28 cellular contexts compared by ENCODE assay signal in the genomic region with DNA sequence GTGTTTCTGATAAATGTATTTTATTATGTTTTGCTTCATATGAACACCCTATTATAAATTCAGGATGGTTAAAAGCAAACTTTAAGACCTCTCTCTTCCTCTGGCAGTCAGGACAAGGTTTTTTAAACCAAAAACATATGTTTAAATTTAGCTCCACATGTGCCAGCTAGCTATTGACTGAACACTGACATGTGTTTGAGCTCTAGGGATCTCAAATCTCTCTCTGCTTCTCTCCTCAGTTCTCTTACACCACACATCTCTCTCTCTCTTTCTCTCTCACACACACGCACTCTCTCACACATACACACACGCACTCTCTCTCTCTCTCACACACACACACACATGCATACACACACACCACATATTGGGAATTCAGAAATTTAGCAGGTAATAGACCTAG.
"Had no signal": no experiment of that assay in that cellular context is flagged by ENCODE, and none has a peak within 500 bp of the region (broad histone marks: within the 10 kb centered on the region; RNA-seq: fewer than 3 reads in every experiment).

No MANE protein-coding gene starts in this region.

- H3K4me1 ChIP-seq: breast epithelium had no signal

- H3K36me3 Mint-ChIP-seq: activated CD4-positive, alpha-beta memory T cell treated with anti-CD3 and anti-CD28 coated beads for 36 hours; activated naive CD4-positive, alpha-beta T cell treated with anti-CD3 and anti-CD28 coated beads, Interleukin-2, amount 10 ng/mL, durations not matched to agents 7 days and 5 days had no signal

- H3K4me3 ChIP-seq: breast epithelium had no signal

- H3K9me3 ChIP-seq: breast epithelium had no signal

- H3K27ac Mint-ChIP-seq: activated CD4-positive, alpha-beta memory T cell treated with anti-CD3 and anti-CD28 coated beads for 36 hours; activated CD4-positive, alpha-beta T cell treated with anti-CD3 and anti-CD28 coated beads, Interleukin-2, amount 10 ng/mL, durations not matched to agents 7 days and 5 days; activated naive CD4-positive, alpha-beta T cell treated with anti-CD3 and anti-CD28 coated beads, Interleukin-2, amount 10 ng/mL, durations not matched to agents 7 days and 5 days; activated naive CD8-positive, alpha-beta T cell treated with anti-CD3 and anti-CD28 coated beads, Interleukin-2, amount 10 ng/mL, durations not matched to agents 7 days and 5 days; activated T-helper 17 cell treated with anti-CD3 and anti-CD28 coated beads, Interleukin-2, amount 50 U/mL, for 72 hours; IgD-negative memory B cell; T-helper 17 cell had no signal

- H3K4me3 Mint-ChIP-seq: activated CD4-positive, alpha-beta memory T cell treated with anti-CD3 and anti-CD28 coated beads for 36 hours; activated CD4-positive, alpha-beta T cell treated with anti-CD3 and anti-CD28 coated beads, Interleukin-2, amount 10 ng/mL, durations not matched to agents 7 days and 5 days; activated naive CD4-positive, alpha-beta T cell treated with anti-CD3 and anti-CD28 coated beads, Interleukin-2, amount 10 ng/mL, durations not matched to agents 7 days and 5 days; activated naive CD8-positive, alpha-beta T cell treated with anti-CD3 and anti-CD28 coated beads, Interleukin-2, amount 10 ng/mL, durations not matched to agents 7 days and 5 days; activated T-helper 17 cell treated with anti-CD3 and anti-CD28 coated beads, Interleukin-2, amount 50 U/mL, for 72 hours; IgD-negative memory B cell; T-helper 17 cell had no signal

- H3K36me3 ChIP-seq: breast epithelium had no signal

- ATAC-seq: activated T-helper 17 cell treated with anti-CD3 and anti-CD28 coated beads, Interleukin-2, amount 50 U/mL, for 72 hours; Panc1; Right ventricle myocardium inferior; T-helper 17 cell had no signal

- FAIRE-seq: TTC549 had no signal

- DNase-seq: activated CD4-positive, alpha-beta memory T cell treated with anti-CD3 and anti-CD28 coated beads for 36 hours; activated CD4-positive, alpha-beta T cell treated with anti-CD3 and anti-CD28 coated beads, Interleukin-2, amount 10 ng/mL, durations not matched to agents 7 days and 5 days; activated CD4-positive, CD25-positive, alpha-beta regulatory T cell; activated CD8-positive, alpha-beta memory T cell treated with anti-CD3 and anti-CD28 coated beads for 24 hours; activated gamma-delta T cell treated with Interleukin-2 at 50 U/mL for 16 hours; activated naive CD4-positive, alpha-beta T cell treated with anti-CD3 and anti-CD28 coated beads, Interleukin-2, amount 10 ng/mL, durations not matched to agents 7 days and 5 days; activated naive CD8-positive, alpha-beta T cell treated with anti-CD3 and anti-CD28 coated beads, Interleukin-2, amount 10 ng/mL, durations not matched to agents 7 days and 5 days; activated T-cell treated with anti-CD3 and anti-CD28 coated beads, Interleukin-2, amount 50 U/mL, for 48 hours; aorta; caudate nucleus; KG1; NCI-H1048; NCI-H1417; NCI-H2029 treated with DMSO at 0.1 percent for 48 hours; NCI-H345; NCI-H510A; NCI-H526 treated with DMSO at 0.1 percent for 48 hours; NCI-H82; OCI-M1; RPMI8226; T-helper 17 cell; T-helper 9 cell had no signal

- H3K27me3 ChIP-seq: breast epithelium had no signal

- H3K4me1 Mint-ChIP-seq: activated CD4-positive, alpha-beta T cell treated with anti-CD3 and anti-CD28 coated beads, Interleukin-2, amount 10 ng/mL, durations not matched to agents 7 days and 5 days; activated naive CD4-positive, alpha-beta T cell treated with anti-CD3 and anti-CD28 coated beads, Interleukin-2, amount 10 ng/mL, durations not matched to agents 7 days and 5 days; activated naive CD8-positive, alpha-beta T cell treated with anti-CD3 and anti-CD28 coated beads, Interleukin-2, amount 10 ng/mL, durations not matched to agents 7 days and 5 days; activated T-helper 17 cell treated with anti-CD3 and anti-CD28 coated beads, Interleukin-2, amount 50 U/mL, for 72 hours had no signal

- H3K9me3 Mint-ChIP-seq: activated CD4-positive, alpha-beta memory T cell treated with anti-CD3 and anti-CD28 coated beads for 36 hours; activated CD4-positive, alpha-beta T cell treated with anti-CD3 and anti-CD28 coated beads, Interleukin-2, amount 10 ng/mL, durations not matched to agents 7 days and 5 days; activated naive CD4-positive, alpha-beta T cell treated with anti-CD3 and anti-CD28 coated beads, Interleukin-2, amount 10 ng/mL, durations not matched to agents 7 days and 5 days; activated naive CD8-positive, alpha-beta T cell treated with anti-CD3 and anti-CD28 coated beads, Interleukin-2, amount 10 ng/mL, durations not matched to agents 7 days and 5 days; activated T-helper 17 cell treated with anti-CD3 and anti-CD28 coated beads, Interleukin-2, amount 50 U/mL, for 72 hours; IgD-negative memory B cell had no signal

- H3K27me3 Mint-ChIP-seq: activated CD4-positive, alpha-beta memory T cell treated with anti-CD3 and anti-CD28 coated beads for 36 hours; activated CD4-positive, alpha-beta T cell treated with anti-CD3 and anti-CD28 coated beads, Interleukin-2, amount 10 ng/mL, durations not matched to agents 7 days and 5 days; activated naive CD4-positive, alpha-beta T cell treated with anti-CD3 and anti-CD28 coated beads, Interleukin-2, amount 10 ng/mL, durations not matched to agents 7 days and 5 days; activated naive CD8-positive, alpha-beta T cell treated with anti-CD3 and anti-CD28 coated beads, Interleukin-2, amount 10 ng/mL, durations not matched to agents 7 days and 5 days; activated T-helper 17 cell treated with anti-CD3 and anti-CD28 coated beads, Interleukin-2, amount 50 U/mL, for 72 hours; IgD-negative memory B cell; T-helper 17 cell had no signal
